In the genomic region with DNA sequence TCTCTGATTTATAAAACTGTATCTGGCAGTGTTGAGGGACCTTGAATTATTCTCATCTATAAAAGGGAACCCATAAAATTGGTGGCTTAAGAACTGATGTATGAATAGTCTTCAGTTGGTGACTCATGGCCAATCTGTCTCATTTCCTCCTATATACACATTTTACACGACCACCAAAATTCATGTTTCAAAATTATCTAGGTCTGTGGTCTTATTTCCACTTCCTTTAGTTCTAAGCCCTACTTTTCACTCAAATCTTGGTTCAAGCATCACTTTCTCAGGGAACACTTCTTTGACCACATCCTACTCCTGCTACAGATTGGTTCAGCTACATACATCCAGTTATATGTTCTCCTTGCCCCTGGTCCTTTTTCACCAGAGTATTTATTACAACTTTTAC, we compare ENCODE assay signal across 18 cellular contexts. TPM values are rescaled to one million over a fixed set of nuclear protein-coding genes. Genes with fewer than 3 reads are reported as not detected.
DNase-seq lines count a peak whose midpoint lies in the region; ATAC-seq and TF ChIP-seq lines count a peak whose summit lies in the region.
"Had no signal": no experiment of that assay in that cellular context is flagged by ENCODE, and none has a peak within 500 bp of the region (broad histone marks: within the 10 kb centered on the region; RNA-seq: fewer than 3 reads in every experiment).

No MANE protein-coding gene starts in this region.

- POLR2A ChIA-PET in A673 (lab: Charles Lee; ENCODE audit: low non-redundant PET) (no interaction called here), PC-3 (lab: Charles Lee; ENCODE audit: unreplicated experiment) (no interaction called here)

- BruUV-seq in A673 (replicated peaks; lab: Mats Ljungman, UMichigan) (no TSS peak), PC-3 (replicated peaks; lab: Mats Ljungman, UMichigan) (no TSS peak)

- no peaks in the 10 kb centered on the region for H3K36me3 Mint-ChIP-seq in effector memory CD8-positive, alpha-beta T cell (ENCODE audit: insufficient read depth)
- H3K36me3 Mint-ChIP-seq: CD8-positive, alpha-beta memory T cell had no signal

- H3K79me2 ChIP-seq in PC-3 (ENCODE audit: low read length): no peaks in the 10 kb centered on the region

- no peaks in the 10 kb centered on the region for H3K27me3 ChIP-seq in A673 (replicated peaks; ENCODE audit: insufficient read depth, low read depth, low read length, poor library complexity)
- no peaks in the 10 kb centered on the region for H3K27me3 ChIP-seq in PC-3 (ENCODE audit: low read length)
- H3K27me3 ChIP-seq: gastroesophageal sphincter, uterus had no signal

- intact Hi-C loops in A673 (cut with micrococcal nuclease; ENCODE audit: unreplicated experiment) (no loop called here), PC-3 (cut with micrococcal nuclease) (no loop called here)

- CTCF ChIA-PET in A673 (lab: Charles Lee): no interaction called here
- CTCF ChIA-PET in PC-3 (lab: Charles Lee): no interaction called here

- no peaks in the 10 kb centered on the region for H3F3A ChIP-seq in PC-3 (ENCODE audit: low read length, unreplicated experiment)

- ATAC-seq in PC-3: peak; percentile 48
- peak; percentile 83 for ATAC-seq in effector memory CD8-positive, alpha-beta T cell (replicated peaks)
- ATAC-seq in HG03565 (IDR thresholded peaks at IDR 0.05; ENCODE audit: unreplicated experiment): no peak
- ATAC-seq: gastroesophageal sphincter had no signal

- no peaks in the 10 kb centered on the region for H3K9me2 ChIP-seq in PC-3 (replicated peaks; ENCODE audit: low read length)

- H3K27ac ChIP-seq in A673 (ENCODE audit: low read depth, low read length, poor library complexity, severe bottlenecking) (no peak overlapping the region), PC-3 (ENCODE audit: low read length) (peak overlapping the region; percentile 47)
- H3K27ac ChIP-seq: gastroesophageal sphincter, left ventricle myocardium inferior, uterus had no signal

- no peaks in the 10 kb centered on the region for H4K20me1 ChIP-seq in PC-3 (ENCODE audit: low read length)

- H3K9me3 ChIP-seq in A673 (ENCODE audit: low read depth, low read length, poor library complexity, severe bottlenecking) (no peaks in the 10 kb centered on the region), PC-3 (ENCODE audit: low read length) (no peaks in the 10 kb centered on the region)
- H3K9me3 ChIP-seq: gastroesophageal sphincter, left ventricle myocardium inferior, uterus had no signal

- H3K27me3 Mint-ChIP-seq in effector memory CD8-positive, alpha-beta T cell: peaks cover 0 to 8% of the 10 kb centered on the region in 2 donors

- H3K4me3 ChIP-seq in A673 (ENCODE audit: low read depth, low read length, poor library complexity, severe bottlenecking): no peak overlapping the region
- no peak overlapping the region for H3K4me3 ChIP-seq in PC-3 (ENCODE audit: low read length)
- H3K4me3 ChIP-seq: gastroesophageal sphincter, left ventricle myocardium inferior, uterus had no signal

- no peaks in the 10 kb centered on the region for H3K36me3 ChIP-seq in A673 (ENCODE audit: insufficient read depth, low read length, poor library complexity, severe bottlenecking)
- no peaks in the 10 kb centered on the region for H3K36me3 ChIP-seq in PC-3 (ENCODE audit: low read depth, low read length)
- H3K36me3 ChIP-seq: gastroesophageal sphincter, left ventricle myocardium inferior, uterus had no signal

- peaks cover 0 to 12% of the 10 kb centered on the region in 2 donors for H3K4me1 Mint-ChIP-seq in effector memory CD8-positive, alpha-beta T cell (ENCODE audit: low read depth in 2 of 2)

- H3K27ac Mint-ChIP-seq in effector memory CD8-positive, alpha-beta T cell: no peak overlapping the region

- no peak overlapping the region for H3K4me2 ChIP-seq in PC-3 (ENCODE audit: low read length)

- H3K4me3 Mint-ChIP-seq in effector memory CD8-positive, alpha-beta T cell: no peak overlapping the region
- H3K4me3 Mint-ChIP-seq: CD8-positive, alpha-beta memory T cell had no signal

- H3K9ac ChIP-seq in PC-3 (ENCODE audit: low read length): no peak overlapping the region; the same call in 1 of the 2 replicates

- H2AFZ ChIP-seq in PC-3 (ENCODE audit: low read length): no peak overlapping the region

- no peaks in the 10 kb centered on the region for H3K9me3 Mint-ChIP-seq in effector memory CD8-positive, alpha-beta T cell
- H3K9me3 Mint-ChIP-seq: CD8-positive, alpha-beta memory T cell had no signal

- DNase-seq in A673 (ENCODE audit: low spot score) (peak; percentile 17), ELR (ENCODE audit: low read depth) (peak; percentile 81), PC-3 (peak; percentile 39), GM03348 (ENCODE audit: low spot score) (no peak), NCI-H2196 (lab: John Stamatoyannopoulos, UW; ENCODE audit: unreplicated experiment) (no peak), globus pallidus (ENCODE audit: low spot score) (no peak)
- DNase-seq in effector memory CD8-positive, alpha-beta T cell: no peak
- DNase-seq: activated CD4-positive, CD25-positive, alpha-beta regulatory T cell treated with anti-CD3 and anti-CD28 coated beads, Interleukin-2, amount 50 U/mL, for 72 hours; left ventricle myocardium inferior; NCI-H1092; NCI-H2081; NCI-H510A treated with DMSO at 0.1 percent for 48 hours; substantia nigra; T-helper 9 cell; uterus had no signal

- H3K4me1 ChIP-seq in A673 (ENCODE audit: insufficient read depth, low read length, poor library complexity, severe bottlenecking): peaks cover 7% of the 10 kb centered on the region
- H3K4me1 ChIP-seq in PC-3 (ENCODE audit: insufficient read depth, low read length): peaks cover 22% of the 10 kb centered on the region
- H3K4me1 ChIP-seq: left ventricle myocardium inferior, uterus had no signal

- TF ChIP-seq CTCF in A673 (conservative IDR thresholded peaks at IDR 0.05; ENCODE audit: low read depth, low read length) (no peak), PC-3 (conservative IDR thresholded peaks at IDR 0.05; ENCODE audit: low read depth, low read length) (no peak)

RNA-seq across cellular contexts. Expression of gene ENPP1, which starts 18.6 kb away (rescaled TPM):
- total RNA-seq in A673 (2021) (19.5 and 20.5 TPM in 2 replicates), PC-3 (2014; rRNA removed) (4.4 and 5.1 TPM in 2 replicates)

Comparison
In these comparisons a context has a peak if more than half of its experiments do, and no peak if none do; other contexts are left out.
1. DNase-seq: peak in A673 (single experiment), ELR (single experiment) and PC-3 (single experiment); none in effector memory CD8-positive, alpha-beta T cell (0 of 3), GM03348 (single experiment), NCI-H2196 (single experiment) and globus pallidus (single experiment).